ENCODE assay signal across 17 cellular contexts in genomic region chr7:111510584-111511378, GRCh38.
"Had no signal": no experiment of that assay in that cellular context is flagged by ENCODE, and none has a peak within 500 bp of the region (broad histone marks: within the 10 kb centered on the region; RNA-seq: fewer than 3 reads in every experiment).

No MANE protein-coding gene starts in this region.

- H3K4me3 ChIP-seq: adrenal gland, dorsolateral prefrontal cortex, gastrocnemius medialis, spleen, upper lobe of right lung had no signal

- H3K27ac ChIP-seq: adrenal gland, dorsolateral prefrontal cortex, gastrocnemius medialis, spleen, upper lobe of right lung had no signal

- H3K27me3 ChIP-seq: adrenal gland, dorsolateral prefrontal cortex, gastrocnemius medialis, spleen, upper lobe of right lung had no signal

- H3K36me3 ChIP-seq: adrenal gland, gastrocnemius medialis, spleen, upper lobe of right lung had no signal

- DNase-seq: activated CD8-positive, alpha-beta memory T cell treated with anti-CD3 and anti-CD28 coated beads for 24 hours; activated CD8-positive, alpha-beta memory T cell treated with anti-CD3 and anti-CD28 coated beads, Interleukin-2, amount 50 U/mL, for 48 hours; activated gamma-delta T cell; adrenal gland; caudate nucleus; dorsolateral prefrontal cortex; gastrocnemius medialis; head of caudate nucleus; kidney glomerular epithelial cell; naive thymus-derived CD8-positive, alpha-beta T cell; posterior cingulate gyrus; retina; spleen; stimulated activated CD4-positive, alpha-beta T cell treated with anti-CD3 and anti-CD28 coated beads, Interleukin-4, amount 100 ng/mL, for 4 hours; stimulated activated naive CD4-positive, alpha-beta T cell; upper lobe of right lung had no signal

- H3K4me1 ChIP-seq: gastrocnemius medialis, upper lobe of right lung had no signal

- H3K9me3 ChIP-seq: adrenal gland, gastrocnemius medialis, upper lobe of right lung had no signal

- ATAC-seq: activated CD4-positive, CD25-positive, alpha-beta regulatory T cell treated with anti-CD3 and anti-CD28 coated beads, Interleukin-2, amount 50 U/mL, for 24 hours; gastrocnemius medialis; naive thymus-derived CD8-positive, alpha-beta T cell; upper lobe of right lung had no signal
